15 cellular contexts compared by ENCODE assay signal in the genomic region with DNA sequence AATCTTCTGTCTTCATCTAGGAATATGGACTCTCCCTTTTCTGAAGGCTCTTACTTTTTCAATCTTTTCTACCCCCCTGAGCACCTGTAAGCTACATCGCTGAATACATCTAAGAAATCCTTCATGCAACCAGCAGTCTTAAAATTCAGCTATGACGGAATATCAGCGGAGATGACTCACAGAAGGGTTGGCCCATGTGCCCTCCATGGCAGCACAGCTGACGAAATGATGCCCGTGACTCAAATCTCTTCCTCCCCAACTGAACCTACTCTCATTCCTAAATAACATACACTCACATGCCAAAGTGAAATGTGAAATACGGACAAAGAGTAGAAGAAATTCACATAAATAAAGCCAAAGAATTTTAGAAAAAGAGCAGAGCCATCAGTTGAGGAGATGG. TPM values are rescaled to one million over a fixed set of nuclear protein-coding genes. Genes with fewer than 3 reads are reported as not detected.
DNase-seq lines count a peak whose midpoint lies in the region; ATAC-seq and TF ChIP-seq lines count a peak whose summit lies in the region.
"Had no signal": no experiment of that assay in that cellular context is flagged by ENCODE, and none has a peak within 500 bp of the region (broad histone marks: within the 10 kb centered on the region; RNA-seq: fewer than 3 reads in every experiment).

No MANE protein-coding gene starts in this region.

- no peak overlapping the region for H3K4me3 Mint-ChIP-seq in activated naive CD8-positive, alpha-beta T cell
- H3K4me3 Mint-ChIP-seq: activated CD8-positive, alpha-beta memory T cell treated with anti-CD3 and anti-CD28 coated beads, Interleukin-2, amount 10 ng/mL, durations not matched to agents 7 days and 5 days; B cell had no signal

- H3K27me3 ChIP-seq in ACC112 (ENCODE audit: insufficient read depth, low read length), result no peaks in the 10 kb centered on the region
- no peaks in the 10 kb centered on the region for H3K27me3 ChIP-seq in left lung

- no peak overlapping the region for H2AFZ ChIP-seq in ACC112 (ENCODE audit: low read length, unreplicated experiment)
- H2AFZ ChIP-seq: PC-9 had no signal

- H3K79me2 ChIP-seq in ACC112 (ENCODE audit: control insufficient read depth, insufficient read depth, low read length, unreplicated experiment), result no peaks in the 10 kb centered on the region

- intact Hi-C loops in left lung (cut with DNase I), result no loop called here

- no peak overlapping the region for H3K4me3 ChIP-seq in ACC112 (ENCODE audit: low read depth, low read length)
- H3K4me3 ChIP-seq in fibroblast of villous mesenchyme (ENCODE audit: low read depth, low read length), result no peak overlapping the region
- no peak overlapping the region for H3K4me3 ChIP-seq in left lung
- H3K4me3 ChIP-seq: PC-9 had no signal

- H3K9me3 Mint-ChIP-seq in activated naive CD8-positive, alpha-beta T cell (ENCODE audit: low read depth), result no peaks in the 10 kb centered on the region

- H3K4me1 ChIP-seq in ACC112 (ENCODE audit: control insufficient read depth, insufficient read depth, low read length, unreplicated experiment) (peaks cover 5% of the 10 kb centered on the region), left lung (peaks cover 0 to 14% of the 10 kb centered on the region in 2 donors)

- H3K4me1 Mint-ChIP-seq in activated naive CD8-positive, alpha-beta T cell (ENCODE audit: low read depth), result no peaks in the 10 kb centered on the region
- H3K4me1 Mint-ChIP-seq: B cell had no signal

- peak; percentile 74 for DNase-seq in HCEC 1CT
- peak; percentile 29 for DNase-seq in fibroblast of villous mesenchyme (ENCODE audit: low read depth)
- DNase-seq in left lung, result no peak
- DNase-seq in superior temporal gyrus (ENCODE audit: extremely low spot score), result no peak
- DNase-seq: activated CD8-positive, alpha-beta memory T cell treated with anti-CD3 and anti-CD28 coated beads, Interleukin-2, amount 10 ng/mL, durations not matched to agents 7 days and 5 days; DND-41; midbrain; MM.1S; PC-9 had no signal

- no peak for ATAC-seq in HG02798 (IDR thresholded peaks at IDR 0.05; ENCODE audit: poor library complexity, unreplicated experiment)
- ATAC-seq in left lung, result no peak
- no peak for ATAC-seq in GM21723 (IDR thresholded peaks at IDR 0.05; ENCODE audit: unreplicated experiment)
- ATAC-seq: activated CD8-positive, alpha-beta memory T cell treated with anti-CD3 and anti-CD28 coated beads, Interleukin-2, amount 10 ng/mL, durations not matched to agents 7 days and 5 days had no signal

- peaks cover 6% of the 10 kb centered on the region for H3K36me3 Mint-ChIP-seq in activated naive CD8-positive, alpha-beta T cell

- H3K9me3 ChIP-seq in left lung, result no peaks in the 10 kb centered on the region

- H3K27ac ChIP-seq in ACC112 (ENCODE audit: low read depth, low read length) (peak overlapping the region; percentile 2; the same call in 1 of the 2 replicates), left lung (no peak overlapping the region)
- H3K27ac ChIP-seq: HL-60, PC-9 had no signal

- no peaks in the 10 kb centered on the region for H3K27me3 Mint-ChIP-seq in activated naive CD8-positive, alpha-beta T cell
- H3K27me3 Mint-ChIP-seq: activated CD8-positive, alpha-beta memory T cell treated with anti-CD3 and anti-CD28 coated beads, Interleukin-2, amount 10 ng/mL, durations not matched to agents 7 days and 5 days; B cell had no signal

- no peak for TF ChIP-seq CTCF in fibroblast of villous mesenchyme (IDR thresholded peaks at IDR 0.05; ENCODE audit: insufficient read depth, low read depth, low read length)
- TF ChIP-seq CTCF in left lung (IDR thresholded peaks at IDR 0.05), result no peak

- peak overlapping the region; percentile 4 for H3K27ac Mint-ChIP-seq in activated naive CD8-positive, alpha-beta T cell
- H3K27ac Mint-ChIP-seq: activated CD8-positive, alpha-beta memory T cell treated with anti-CD3 and anti-CD28 coated beads, Interleukin-2, amount 10 ng/mL, durations not matched to agents 7 days and 5 days; B cell had no signal

- H3K36me3 ChIP-seq in ACC112 (ENCODE audit: insufficient read depth, low read length) (peaks cover 38% of the 10 kb centered on the region), left lung (peaks cover 0 to 66% of the 10 kb centered on the region in 2 donors)

RNA-seq across cellular contexts. Expression of gene NCAPG2, which starts 30.3 kb away (rescaled TPM):
- total RNA-seq in fibroblast of villous mesenchyme, result 16.4 and 17.7 TPM in 2 replicates
- total RNA-seq in left lung, result 10 to 100 TPM; 13.5 to 15.2 TPM

Comparison
In these comparisons a context has a peak if more than half of its experiments do, and no peak if none do; other contexts are left out.
1. DNase-seq: peak in HCEC 1CT (single experiment) and fibroblast of villous mesenchyme (single experiment); none in left lung (0 of 2) and superior temporal gyrus (single experiment).